20 cellular contexts compared by ENCODE assay signal in the genomic region with DNA sequence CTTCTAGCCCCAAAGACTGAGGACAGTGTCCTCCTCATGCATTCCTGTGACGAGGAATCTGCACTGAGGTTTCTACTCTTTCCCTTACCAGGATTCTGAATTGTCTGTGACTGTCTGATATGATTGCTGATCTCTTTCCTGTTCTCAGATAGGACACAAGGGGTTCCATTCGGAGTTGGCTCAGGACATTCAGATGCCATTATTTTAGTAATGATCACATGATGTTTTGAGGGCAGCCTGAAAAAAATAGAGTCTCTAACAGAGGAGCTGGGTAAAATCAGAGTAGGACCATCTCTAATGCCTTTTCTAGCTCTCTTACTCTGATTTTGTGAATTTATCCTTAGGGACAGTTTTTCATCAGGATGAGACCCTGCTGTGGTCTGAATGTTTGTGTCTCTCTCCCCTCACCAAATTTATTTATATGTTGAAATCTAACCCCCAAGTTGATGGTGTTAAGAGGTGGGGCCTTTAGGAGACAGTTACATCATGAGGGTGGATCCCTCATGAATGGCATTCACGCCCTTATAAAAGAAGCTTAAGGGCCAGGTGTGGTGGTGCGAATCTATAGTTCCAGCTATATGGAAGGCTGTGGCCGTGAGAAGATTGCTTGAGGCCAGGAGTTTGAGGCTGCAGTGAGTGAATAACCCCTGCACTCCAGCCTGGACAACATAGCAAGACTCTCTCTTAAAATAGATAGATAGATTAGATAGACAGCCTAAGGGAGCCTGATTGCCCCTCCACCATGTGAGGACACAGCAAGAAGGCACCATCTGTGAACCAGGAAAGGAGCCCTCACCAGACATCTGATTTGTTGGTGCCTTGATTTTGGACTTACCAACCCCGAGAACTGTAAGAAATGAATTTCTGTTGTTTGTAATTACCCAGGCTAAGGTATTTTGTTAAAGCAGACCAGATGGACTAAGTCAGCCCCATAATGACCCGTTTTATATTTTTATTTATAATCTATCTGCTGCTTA. TPM values are rescaled to one million over a fixed set of nuclear protein-coding genes. Genes with fewer than 3 reads are reported as not detected.
DNase-seq lines count a peak whose midpoint lies in the region; ATAC-seq and TF ChIP-seq lines count a peak whose summit lies in the region.
"Had no signal": no experiment of that assay in that cellular context is flagged by ENCODE, and none has a peak within 500 bp of the region (broad histone marks: within the 10 kb centered on the region; RNA-seq: fewer than 3 reads in every experiment).

No MANE protein-coding gene starts in this region.

- DNase-seq in HFFc6 (no peak), mucosa of descending colon (no peak), thoracic aorta (ENCODE audit: low spot score) (no peak), SK-N-DZ (ENCODE audit: low spot score) (no peak), aorta (no peak), RPMI8226 (no peak)
- DNase-seq: activated CD4-positive, alpha-beta T cell treated with anti-CD3 and anti-CD28 coated beads for 4 hours; activated T-cell treated with anti-CD3 and anti-CD28 coated beads, Interleukin-2, amount 50 U/mL, for 48 hours; AML-193; DMS79; effector memory CD8-positive, alpha-beta T cell; esophagus squamous epithelium; NCI-H1694 treated with DMSO at 0.1 percent for 48 hours; NCI-H69 had no signal

- H3K27ac Mint-ChIP-seq in HFFc6 (peak overlapping the region; percentile 43), brain (peak overlapping the region in 3 of 5 experiments; percentile 6 to 39 (median 12))
- H3K27ac Mint-ChIP-seq: activated naive CD4-positive, alpha-beta T cell treated with anti-CD3 and anti-CD28 coated beads, Interleukin-2, amount 50 U/mL, for 24 hours; effector memory CD8-positive, alpha-beta T cell had no signal

- intact Hi-C loops in mucosa of descending colon (cut with DNase I, micrococcal nuclease), result no loop called here
- intact Hi-C loops in aorta (cut with DNase I), result no loop called here

- H3K4me3 ChIP-seq in mucosa of descending colon (no peak overlapping the region), thoracic aorta (peak overlapping the region; percentile 2), aorta (ENCODE audit: low read length in 2 of 2) (no peak overlapping the region)
- H3K4me3 ChIP-seq: ascending aorta, esophagus squamous epithelium, gastroesophageal sphincter, lung had no signal

- H3K9me3 ChIP-seq in mucosa of descending colon (no peaks in the 10 kb centered on the region), thoracic aorta (no peaks in the 10 kb centered on the region), aorta (ENCODE audit: control insufficient read depth, low read length) (no peaks in the 10 kb centered on the region)
- H3K9me3 ChIP-seq: ascending aorta, esophagus squamous epithelium, gastroesophageal sphincter had no signal

- H3K27ac ChIP-seq in thoracic aorta, result peak overlapping the region in 1 of 2 donors; percentile 5
- no peak overlapping the region for H3K27ac ChIP-seq in aorta (ENCODE audit: low read depth in 1 of 2, low read length in 2 of 2)
- H3K27ac ChIP-seq: esophagus squamous epithelium, gastroesophageal sphincter, parathyroid adenoma had no signal

- ATAC-seq in mucosa of descending colon (peak; percentile 34), thoracic aorta (ENCODE audit: insufficient number of reproducible peaks, low FRiP score, low read depth) (no peak), aorta (ENCODE audit: low FRiP score) (no peak)
- ATAC-seq: effector memory CD8-positive, alpha-beta T cell; gastroesophageal sphincter had no signal

- H3K4me1 ChIP-seq in mucosa of descending colon (ENCODE audit: low read depth), result peaks cover 66% of the 10 kb centered on the region
- H3K4me1 ChIP-seq in thoracic aorta (ENCODE audit: control insufficient read depth in 1 of 2, low read depth in 2 of 2), result peaks cover 85 to 99% of the 10 kb centered on the region in 2 donors
- peaks cover 8 to 27% of the 10 kb centered on the region in 2 donors for H3K4me1 ChIP-seq in aorta (ENCODE audit: control insufficient read depth in 1 of 2, insufficient read depth in 2 of 2, low read length in 2 of 2)

- H3K27me3 Mint-ChIP-seq in HFFc6 (ENCODE audit: insufficient read depth) (peaks cover 2% of the 10 kb centered on the region; the same call in 1 of the 2 replicates), brain (no peaks in the 10 kb centered on the region)
- H3K27me3 Mint-ChIP-seq: activated naive CD4-positive, alpha-beta T cell treated with anti-CD3 and anti-CD28 coated beads, Interleukin-2, amount 50 U/mL, for 24 hours; effector memory CD8-positive, alpha-beta T cell had no signal

- H3K9me3 Mint-ChIP-seq in HFFc6, result no peaks in the 10 kb centered on the region
- peaks cover 0 to 6% (median 0%) of the 10 kb centered on the region in 5 experiments for H3K9me3 Mint-ChIP-seq in brain
- H3K9me3 Mint-ChIP-seq: activated naive CD4-positive, alpha-beta T cell treated with anti-CD3 and anti-CD28 coated beads, Interleukin-2, amount 50 U/mL, for 24 hours; effector memory CD8-positive, alpha-beta T cell had no signal

- H3K36me3 ChIP-seq in mucosa of descending colon (ENCODE audit: low read depth) (no peaks in the 10 kb centered on the region), thoracic aorta (no peaks in the 10 kb centered on the region), aorta (ENCODE audit: control insufficient read depth in 1 of 2, insufficient read depth in 2 of 2, low read length in 1 of 2) (no peaks in the 10 kb centered on the region)
- H3K36me3 ChIP-seq: ascending aorta, esophagus squamous epithelium, gastroesophageal sphincter had no signal

- peaks cover 93% of the 10 kb centered on the region for H3K4me1 Mint-ChIP-seq in HFFc6 (ENCODE audit: low read depth)
- H3K4me1 Mint-ChIP-seq in brain, result peaks cover 60% of the 10 kb centered on the region

- H3K4me3 Mint-ChIP-seq in HFFc6 (no peak overlapping the region), brain (no peak overlapping the region)
- H3K4me3 Mint-ChIP-seq: effector memory CD8-positive, alpha-beta T cell had no signal

- H3K36me3 Mint-ChIP-seq in HFFc6 (ENCODE audit: low read depth) (peaks cover 45% of the 10 kb centered on the region), brain (peaks cover 42% of the 10 kb centered on the region)

- WGBS in aorta, 2 donors, result 80 to 81% methylated on average over 7 of the region's 7 CpGs

- TF ChIP-seq CTCF in HFFc6 (IDR thresholded peaks at IDR 0.05) (no peak), brain (conservative IDR thresholded peaks at IDR 0.05) (no peak), mucosa of descending colon (IDR thresholded peaks at IDR 0.05) (no peak), thoracic aorta (IDR thresholded peaks at IDR 0.05) (no peak)

- H3K27me3 ChIP-seq in thoracic aorta (replicated peaks; ENCODE audit: insufficient read depth), result no peaks in the 10 kb centered on the region
- H3K27me3 ChIP-seq in aorta (ENCODE audit: control insufficient read depth in 1 of 2, insufficient read depth in 2 of 2, low read length in 1 of 2), result no peaks in the 10 kb centered on the region
- H3K27me3 ChIP-seq: ascending aorta, esophagus squamous epithelium, gastroesophageal sphincter had no signal

RNA-seq across cellular contexts. Expression of a gene that starts 24.4 kb away (rescaled TPM):
- total RNA-seq in HFFc6 (2021; fragmentation: NEBNext Ultra II Directional; extraction: Animal tissue kit (Norgen Biotek cat#: 25700)), result 100 to 1,000 TPM; 133 to 192 (median 155) TPM
- polyA plus RNA-seq in brain (ENCODE audit: insufficient read depth, low read depth, low replicate concordance) (2.7 TPM), aorta (10 to 100 TPM; 12.5 to 16.5 TPM)
- total RNA-seq in mucosa of descending colon (100 to 1,000 TPM; 107 to 132 (median 126) TPM), thoracic aorta (100 to 1,000 TPM; 113 to 163 TPM), aorta (100 to 1,000 TPM; 223 to 239 TPM)
- polyA plus RNA-seq in SK-N-DZ (2014; cell fraction: cytosol; rRNA removed), result 6.7 and 7.4 TPM in 2 replicates
- 6.4 and 8.8 TPM in 2 replicates for polyA plus RNA-seq in SK-N-DZ (2014; cell fraction: nucleus; rRNA removed)
